14 cellular contexts compared by ENCODE assay signal in the genomic region with DNA sequence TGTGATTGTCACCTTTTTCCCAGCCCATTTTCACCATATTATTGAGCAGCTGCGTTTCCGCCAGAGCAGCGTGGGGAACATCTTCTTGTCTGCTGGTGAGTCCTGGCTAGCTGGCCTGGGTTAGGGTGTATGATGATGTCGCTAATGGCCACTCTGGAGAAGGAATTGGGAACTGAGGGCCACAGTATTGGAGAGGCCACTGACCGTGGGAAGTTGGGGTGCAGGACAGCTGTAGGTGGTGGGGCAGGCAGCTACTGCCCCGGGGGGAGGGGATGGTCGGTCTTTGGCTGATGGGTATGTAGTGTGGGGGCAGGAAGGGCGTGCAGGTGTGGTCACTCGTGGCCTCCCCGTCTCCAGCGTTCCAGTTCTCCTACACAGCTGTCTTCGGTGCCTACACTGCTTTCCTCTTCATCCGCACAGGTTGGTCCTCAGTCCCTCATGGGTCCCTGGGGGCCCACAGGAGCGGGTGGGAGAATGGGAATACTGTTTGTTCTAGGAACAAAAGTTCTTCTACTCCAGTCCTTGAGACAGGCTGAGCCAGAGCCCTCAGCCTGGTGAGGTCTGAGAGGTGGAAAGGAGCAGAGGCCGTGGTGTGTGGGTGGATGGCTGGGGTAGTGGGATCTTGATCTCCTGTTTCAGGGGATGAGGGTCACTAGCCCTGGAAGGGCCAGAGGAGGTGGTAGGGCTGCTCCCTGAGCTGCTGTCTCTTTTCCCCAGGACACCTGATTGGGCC. TPM values are rescaled to one million over a fixed set of nuclear protein-coding genes. Genes with fewer than 3 reads are reported as not detected.
DNase-seq lines count a peak whose midpoint lies in the region; ATAC-seq, FAIRE-seq and TF ChIP-seq lines count a peak whose summit lies in the region.
"Had no signal": no experiment of that assay in that cellular context is flagged by ENCODE, and none has a peak within 500 bp of the region (broad histone marks: within the 10 kb centered on the region; RNA-seq: fewer than 3 reads in every experiment).

No MANE protein-coding gene starts in this region.

- H3K4me1 ChIP-seq in H1 (replicated peaks in 1 of 4; ENCODE audit: control insufficient read depth in 3 of 4, insufficient read depth in 4 of 4, low read length in 3 of 4) (peaks cover 0 to 11% (median 3%) of the 10 kb centered on the region in 4 experiments; a peak in 4 of 7 replicates), sigmoid colon (peaks cover 0 to 36% (median 27%) of the 10 kb centered on the region in 4 donors)

- peak overlapping the region; percentile 34 for H3K27ac Mint-ChIP-seq in T-helper 1 cell treated with Interleukin-12 subunit alpha and Interleukin-12 subunit beta and Interleukin-4 antibody, amounts not matched to agents 30 μg/mL and 1 μg/mL, for 36 hours

- H3K4me3 ChIP-seq in H1 (ENCODE audit: extremely low read depth in 1 of 4, insufficient read depth in 2 of 4, low read depth in 3 of 4, low read length in 4 of 4) (no peak overlapping the region), sigmoid colon (no peak overlapping the region)

- H3K27me3 Mint-ChIP-seq in T-helper 1 cell treated with Interleukin-12 subunit alpha and Interleukin-12 subunit beta and Interleukin-4 antibody, amounts not matched to agents 30 μg/mL and 1 μg/mL, for 36 hours (ENCODE audit: low read depth), result no peaks in the 10 kb centered on the region

- POLR2A ChIA-PET in RWPE1 (lab: Yijun Ruan, JAX; ENCODE audit: low non-redundant PET), result interaction anchor here (0.5 kb wide), 1 partner anchor 509 kb away, joined by 3 read pairs; no protein-coding TSS in a partner anchor
- POLR2A ChIA-PET in H1 (lab: Charles Lee; ENCODE audit: partially characterized antibody), result interaction anchor here (0.9 to 4.2 kb wide), 9 partner anchors 9 to 229 kb away, joined by 3 to 53 read pairs (median 5); a partner anchor contains a TSS

- H3K18ac ChIP-seq in H1 (ENCODE audit: extremely low read depth, low read length), result no peak overlapping the region

- 84% methylated on average over 14 of the region's 15 CpGs; no CpG with 5 or more reads in 1 of the 2 experiments for WGBS in H1 (ENCODE audit: extremely low coverage in 1 of 2, insufficient coverage in 1 of 2, insufficient read length in 1 of 2, insufficient replicate concordance in 2 of 2, low coverage in 1 of 2, low lambda C conversion rate in 2 of 2, missing lambda C conversion rate in 1 of 2), 2 experiments
- 92 to 94% methylated on average over 15 of the region's 15 CpGs for WGBS in sigmoid colon, 2 donors

- no peak overlapping the region for H2BK5ac ChIP-seq in H1 (ENCODE audit: low read depth, low read length)

- H4K5ac ChIP-seq in H1 (ENCODE audit: insufficient read length, low read depth, low read length), result no peak overlapping the region

- H2AK5ac ChIP-seq in H1 (ENCODE audit: low read depth, low read length), result no peak overlapping the region

- H3K9me3 ChIP-seq in H1 (ENCODE audit: insufficient read depth in 2 of 2, low read depth in 1 of 2, low read length in 1 of 2), result no peaks in the 10 kb centered on the region
- no peaks in the 10 kb centered on the region for H3K9me3 ChIP-seq in sigmoid colon

- H3K4me3 Mint-ChIP-seq in T-helper 1 cell treated with Interleukin-12 subunit alpha and Interleukin-12 subunit beta and Interleukin-4 antibody, amounts not matched to agents 30 μg/mL and 1 μg/mL, for 36 hours, result peak overlapping the region; percentile 93

- no peaks in the 10 kb centered on the region for H3K9me3 Mint-ChIP-seq in T-helper 1 cell treated with Interleukin-12 subunit alpha and Interleukin-12 subunit beta and Interleukin-4 antibody, amounts not matched to agents 30 μg/mL and 1 μg/mL, for 36 hours

- peak overlapping the region; percentile 53; the same call in 1 of the 2 replicates for H4K8ac ChIP-seq in H1 (ENCODE audit: extremely low read depth, insufficient read depth, low read length)

- H3K27ac ChIP-seq in RWPE1 (peak overlapping the region; percentile 89), H1 (ENCODE audit: low read depth, low read length) (no peak overlapping the region), sigmoid colon (no peak overlapping the region)

- H3K36me3 Mint-ChIP-seq in T-helper 1 cell treated with Interleukin-12 subunit alpha and Interleukin-12 subunit beta and Interleukin-4 antibody, amounts not matched to agents 30 μg/mL and 1 μg/mL, for 36 hours (ENCODE audit: low read depth), result peaks cover 18% of the 10 kb centered on the region

- H3K79me1 ChIP-seq in H1 (ENCODE audit: low read depth, low read length), result peaks cover 18% of the 10 kb centered on the region

- no peak overlapping the region for H3K14ac ChIP-seq in H1 (ENCODE audit: insufficient read length)

- DNase-seq in T-helper 1 cell (no peak), RWPE1 (ENCODE audit: low spot score) (no peak), H1 (ENCODE audit: low read depth in 1 of 2, low spot score in 2 of 2) (no peak), sigmoid colon (peak; percentile 63), kidney tubule cell (ENCODE audit: low spot score) (no peak)
- DNase-seq: amniotic stem cell; DMS79 treated with DMSO at 0.1 percent for 48 hours; effector memory CD4-positive, alpha-beta T cell; left colon; nucleus accumbens had no signal

- TF ChIP-seq EP300 in H1 (IDR thresholded peaks at IDR 0.05; ENCODE audit: borderline replicate concordance in 1 of 2, low read depth in 2 of 2, low read length in 2 of 2) (no peak), sigmoid colon (IDR thresholded peaks at IDR 0.05) (no peak)

- CTCF ChIA-PET in RWPE1 (lab: Yijun Ruan, JAX) (no interaction called here), H1 (lab: Charles Lee; ENCODE audit: partially characterized antibody) (interaction anchor here (0.5 to 7.1 kb wide), 14 partner anchors 8 to 168 kb away, joined by 3 to 57 read pairs (median 4); a partner anchor contains a TSS)

- TF ChIP-seq POLR2A in H1 (IDR thresholded peaks at IDR 0.05; ENCODE audit: control extremely low read depth in 1 of 2, low read depth in 2 of 2, low read length in 2 of 2) (no peak), sigmoid colon (IDR thresholded peaks at IDR 0.05) (no peak), GM18505 (IDR thresholded peaks at IDR 0.05; ENCODE audit: borderline replicate concordance, extremely low read depth, insufficient read depth, insufficient read length) (no peak)

- peaks cover 35% of the 10 kb centered on the region for H3K4me1 Mint-ChIP-seq in T-helper 1 cell treated with Interleukin-12 subunit alpha and Interleukin-12 subunit beta and Interleukin-4 antibody, amounts not matched to agents 30 μg/mL and 1 μg/mL, for 36 hours (ENCODE audit: low read depth)

- no peak for ATAC-seq in GM18519 (IDR thresholded peaks at IDR 0.05; ENCODE audit: low FRiP score, unreplicated experiment)
- no peak for ATAC-seq in GM18505 (IDR thresholded peaks at IDR 0.05; ENCODE audit: unreplicated experiment)
- ATAC-seq: left colon had no signal

- H3K27me3 ChIP-seq in H1 (replicated peaks in 1 of 4; ENCODE audit: control insufficient read depth in 3 of 4, extremely low read depth in 1 of 4, insufficient read depth in 3 of 4, low read length in 3 of 4) (no peaks in the 10 kb centered on the region), sigmoid colon (no peaks in the 10 kb centered on the region)

- H2BK15ac ChIP-seq in H1 (ENCODE audit: low read length), result no peak overlapping the region

- H3K9ac ChIP-seq in H1 (replicated peaks in 1 of 4; ENCODE audit: extremely low read depth in 1 of 4, low read depth in 3 of 4, low read length in 3 of 4), result no peak overlapping the region

- FAIRE-seq in H1 (lab: Jason Lieb, UNC), result no peak
- FAIRE-seq: A204.1 had no signal

- intact Hi-C loops in sigmoid colon (cut with DNase I), result no loop called here

- no peak for TF ChIP-seq RAD21 in H1 (IDR thresholded peaks at IDR 0.05 in 1 of 2, conservative IDR thresholded peaks at IDR 0.05 in 1 of 2; ENCODE audit: low read depth in 2 of 2, low read length in 2 of 2)

- no peak overlapping the region for H2BK120ac ChIP-seq in H1 (replicated peaks; ENCODE audit: low read depth, low read length)

- no peak overlapping the region for H4K91ac ChIP-seq in H1 (replicated peaks; ENCODE audit: insufficient read length, low read length)

- H3K36me3 ChIP-seq in H1 (ENCODE audit: control insufficient read depth in 2 of 4, insufficient read depth in 4 of 4, low read length in 3 of 4) (peaks cover 6 to 26% (median 16%) of the 10 kb centered on the region in 4 experiments), sigmoid colon (peaks cover 0 to 30% (median 7%) of the 10 kb centered on the region in 4 donors)

- H3K79me2 ChIP-seq in H1 (ENCODE audit: control insufficient read depth in 1 of 2, insufficient read depth in 2 of 2, low read length in 2 of 2), result peaks cover 0 to 26% of the 10 kb centered on the region in 2 experiments; a peak in 3 of 4 replicates

- no peak overlapping the region for H2BK12ac ChIP-seq in H1 (ENCODE audit: low read depth, low read length)

- no peak overlapping the region for H2BK20ac ChIP-seq in H1 (ENCODE audit: low read length)

- H3K4ac ChIP-seq in H1 (replicated peaks; ENCODE audit: insufficient read length, low read depth, low read length), result no peak overlapping the region

- no peak overlapping the region for H3K56ac ChIP-seq in H1 (replicated peaks; ENCODE audit: insufficient read length, low read depth, low read length)

- no peak overlapping the region for H2AFZ ChIP-seq in H1 (ENCODE audit: low read length)

- no peak for TF ChIP-seq CTCF in RWPE1 (conservative IDR thresholded peaks at IDR 0.05; ENCODE audit: low read depth)
- TF ChIP-seq CTCF in H1 (IDR thresholded peaks at IDR 0.05; ENCODE audit: control extremely low read depth in 1 of 3, insufficient read depth in 1 of 3, low read depth in 1 of 3, low read length in 3 of 3), result no peak
- TF ChIP-seq CTCF in sigmoid colon (IDR thresholded peaks at IDR 0.05), result no peak

- no peak overlapping the region for H3K23ac ChIP-seq in H1 (ENCODE audit: insufficient read length)

- peaks cover 4 to 12% of the 10 kb centered on the region in 2 experiments for H4K20me1 ChIP-seq in H1 (replicated peaks in 1 of 2; ENCODE audit: control insufficient read depth in 1 of 2, insufficient read depth in 2 of 2, low read length in 2 of 2)

- peaks cover 9% of the 10 kb centered on the region for H3K23me2 ChIP-seq in H1 (ENCODE audit: low read depth, low read length)

- no peak overlapping the region; a peak in 1 of 4 replicates for H3K4me2 ChIP-seq in H1 (ENCODE audit: insufficient read depth in 1 of 2, low read depth in 2 of 2, low read length in 2 of 2)

RNA-seq across cellular contexts. Expression of a gene that starts 2.1 kb away (rescaled TPM):
- total RNA-seq in H1 (2021; fragmentation: NEBNext Ultra II Directional; extraction: Animal tissue kit (Norgen Biotek cat#: 25700)), result 33.7 and 35.8 TPM in 2 replicates
- polyA plus RNA-seq in H1 (2011; rRNA removed), result 84.8 and 119 TPM in 2 replicates
- 51.7 TPM for polyA plus RNA-seq in H1 (2011; cell fraction: cytosol; rRNA removed)
- polyA plus RNA-seq in H1 (2011; cell fraction: nucleus; rRNA removed), result 112 TPM
- polyA plus RNA-seq in H1 (2012, experiment 1 of 2), result 26.3 to 35.1 TPM (median 34.3 TPM) in 4 replicates
- polyA plus RNA-seq in H1 (2012, experiment 2 of 2), result 38.1 TPM
- polyA plus RNA-seq in H1 (2013, experiment 1 of 2), result 44.3 TPM
- polyA plus RNA-seq in H1 (2013, experiment 2 of 2), result 46.4 TPM
- 22.8 and 25.8 TPM in 2 replicates for polyA minus RNA-seq in H1 (2011; rRNA and poly(A)+ RNA removed)
- 22.8 TPM for polyA minus RNA-seq in H1 (2011; cell fraction: cytosol; rRNA and poly(A)+ RNA removed)
- 27.7 TPM for polyA minus RNA-seq in H1 (2011; cell fraction: nucleus; rRNA and poly(A)+ RNA removed)
- total RNA-seq in sigmoid colon, result 10 to 100 TPM in 1 of 4 donors, 1 to 10 TPM in 3; 6.1 to 23.0 (median 9.1) TPM
- 10 to 100 TPM in 1 of 3 donors, 1 to 10 TPM in 2; 7.8 to 21.8 (median 8.3) TPM for polyA plus RNA-seq in sigmoid colon

RNA-seq across cellular contexts. Expression of a gene that starts 11.6 kb away (rescaled TPM):
- 64.3 and 67.6 TPM in 2 replicates for total RNA-seq in H1 (2021; fragmentation: NEBNext Ultra II Directional; extraction: Animal tissue kit (Norgen Biotek cat#: 25700))
- polyA plus RNA-seq in H1 (2011; rRNA removed), result 49.8 and 66.9 TPM in 2 replicates
- polyA plus RNA-seq in H1 (2011; cell fraction: cytosol; rRNA removed), result 38.6 TPM
- polyA plus RNA-seq in H1 (2011; cell fraction: nucleus; rRNA removed), result 112 TPM
- 24.3 to 37.8 TPM (median 34.2 TPM) in 4 replicates for polyA plus RNA-seq in H1 (2012, experiment 1 of 2)
- 32.6 TPM for polyA plus RNA-seq in H1 (2012, experiment 2 of 2)
- 37.5 TPM for polyA plus RNA-seq in H1 (2013, experiment 1 of 2)
- 32.3 TPM for polyA plus RNA-seq in H1 (2013, experiment 2 of 2)
- polyA minus RNA-seq in H1 (2011; rRNA and poly(A)+ RNA removed), result 8.3 and 9.8 TPM in 2 replicates
- 32.6 TPM for polyA minus RNA-seq in H1 (2011; cell fraction: cytosol; rRNA and poly(A)+ RNA removed)
- 32.0 TPM for polyA minus RNA-seq in H1 (2011; cell fraction: nucleus; rRNA and poly(A)+ RNA removed)
- total RNA-seq in sigmoid colon, result 1 to 10 TPM; 4.2 to 6.8 (median 4.4) TPM
- 10 to 100 TPM in 1 of 3 donors, 1 to 10 TPM in 2; 4.2 to 32.2 (median 8.3) TPM for polyA plus RNA-seq in sigmoid colon
